In genomic region chr14:88598097-88598675, GRCh38 we compare ENCODE assay signal across 16 cellular contexts. TPM values are rescaled to one million over a fixed set of nuclear protein-coding genes. Genes with fewer than 3 reads are reported as not detected.
DNase-seq lines count a peak whose midpoint lies in the region; ATAC-seq, FAIRE-seq and TF ChIP-seq lines count a peak whose summit lies in the region.
"Had no signal": no experiment of that assay in that cellular context is flagged by ENCODE, and none has a peak within 500 bp of the region (broad histone marks: within the 10 kb centered on the region; RNA-seq: fewer than 3 reads in every experiment).

No MANE protein-coding gene starts in this region.

- H3K9me3 ChIP-seq in Caco-2 (no peaks in the 10 kb centered on the region), GM12878 (replicated peaks; ENCODE audit: control insufficient read depth, insufficient read depth, low read length) (no peaks in the 10 kb centered on the region), left ventricle myocardium inferior (replicated peaks) (no peaks in the 10 kb centered on the region)

- 40% methylated on average over 2 of the region's 2 CpGs for WGBS in GM12878 (ENCODE audit: insufficient coverage, insufficient replicate concordance, low lambda C conversion rate, missing lambda C conversion rate)

- POLR2A ChIA-PET in Caco-2 (lab: Charles Lee), result no interaction called here
- POLR2A ChIA-PET in GM12878 (lab: Charles Lee), result interaction anchor here (0.5 kb wide), 1 partner anchor 534 kb away, joined by 3 read pairs; no protein-coding TSS in a partner anchor

- SMC1A ChIA-PET in GM12878 (lab: Charles Lee; ENCODE audit: uncharacterized antibody, unreplicated experiment), result interaction anchor here (0.5 to 2.2 kb wide), 3 partner anchors 13 to 114 kb away, joined by 3 to 7 read pairs (median 4); no protein-coding TSS in a partner anchor

- H3K4me1 Mint-ChIP-seq in Caco-2 (ENCODE audit: low read depth, unreplicated experiment) (peaks cover 11% of the 10 kb centered on the region), progenitor cell of endocrine pancreas (ENCODE audit: low read depth) (peaks cover 5% of the 10 kb centered on the region)

- no peaks in the 10 kb centered on the region for H3K27me3 ChIP-seq in Caco-2 (replicated peaks; ENCODE audit: control insufficient read depth, insufficient read depth, low read length)
- H3K27me3 ChIP-seq in GM12878 (replicated peaks in 1 of 2; ENCODE audit: control insufficient read depth in 2 of 2, insufficient read depth in 2 of 2, low read length in 1 of 2), result no peaks in the 10 kb centered on the region
- H3K27me3 ChIP-seq in left ventricle myocardium inferior (ENCODE audit: low read depth), result no peaks in the 10 kb centered on the region

- no peak overlapping the region for H3K9ac ChIP-seq in GM12878 (ENCODE audit: control insufficient read depth, insufficient read depth, low read length)

- DNase-seq in Caco-2 (no peak), GM12878 (ENCODE audit: low read depth, low spot score) (no peak), progenitor cell of endocrine pancreas (ENCODE audit: low spot score, unreplicated experiment) (no peak), NCI-H2081 treated with DMSO at 0.1 percent for 48 hours (lab: John Stamatoyannopoulos, UW) (no peak), left ventricle myocardium inferior (no peak)
- DNase-seq: Calu3, HCEC 1CT, KG1, NCI-H1436 treated with DMSO at 0.1 percent for 48 hours, NCI-H2081, NCI-H510A, NCI-H774, PC-3 had no signal

- TF ChIP-seq EP300 in GM12878 (IDR thresholded peaks at IDR 0.05; ENCODE audit: borderline replicate concordance in 1 of 2, control insufficient read depth in 1 of 2, low read depth in 2 of 2, low read length in 2 of 2), result no peak

- no peak for TF ChIP-seq RAD21 in GM12878 (IDR thresholded peaks at IDR 0.05; ENCODE audit: insufficient read depth, low read depth, low read length)

- peak; percentile 31 for ATAC-seq in GM18907 (IDR thresholded peaks at IDR 0.05; ENCODE audit: unreplicated experiment)
- ATAC-seq in GM12878, result peak; percentile 30
- ATAC-seq in HG02763 (IDR thresholded peaks at IDR 0.05; ENCODE audit: unreplicated experiment), result no peak
- ATAC-seq: PC-3 had no signal

- no peak for TF ChIP-seq POLR2A in GM12878 (IDR thresholded peaks at IDR 0.05; ENCODE audit: low read depth, low read length)

- H3K27ac ChIP-seq in GM12878 (ENCODE audit: control insufficient read depth, insufficient read depth) (peak overlapping the region; percentile 93), left ventricle myocardium inferior (replicated peaks) (no peak overlapping the region)
- H3K27ac ChIP-seq: RWPE1 had no signal

- no peaks in the 10 kb centered on the region; the same call in 1 of the 2 replicates for H4K20me1 ChIP-seq in GM12878 (ENCODE audit: control insufficient read depth, insufficient read depth)

- in situ Hi-C loops in GM12878 (cut with MboI), result no loop called here

- H3K4me3 Mint-ChIP-seq in Caco-2 (ENCODE audit: unreplicated experiment), result no peak overlapping the region
- no peak overlapping the region for H3K4me3 Mint-ChIP-seq in progenitor cell of endocrine pancreas (ENCODE audit: low read depth)

- FAIRE-seq in GM12878 (lab: Jason Lieb, UNC), result no peak

- peak overlapping the region; percentile 31 for H3K27ac Mint-ChIP-seq in Caco-2 (ENCODE audit: unreplicated experiment)
- peak overlapping the region; percentile 56 for H3K27ac Mint-ChIP-seq in progenitor cell of endocrine pancreas

- TF ChIP-seq CTCF in Caco-2 (IDR thresholded peaks at IDR 0.05; ENCODE audit: insufficient read depth in 1 of 2, low read depth in 1 of 2, low read length in 1 of 2, severe bottlenecking in 1 of 2, unreplicated experiment in 1 of 2) (no peak), GM12878 (IDR thresholded peaks at IDR 0.05 in 2 of 3, conservative IDR thresholded peaks at IDR 0.05 in 1 of 3; ENCODE audit: control insufficient read depth in 2 of 3, extremely low read depth in 1 of 3, insufficient read depth in 1 of 3, low read depth in 3 of 3, low read length in 3 of 3) (no peak), progenitor cell of endocrine pancreas (IDR thresholded peaks at IDR 0.05; ENCODE audit: unreplicated experiment) (no peak), left ventricle myocardium inferior (IDR thresholded peaks at IDR 0.05; ENCODE audit: borderline replicate concordance) (no peak)

- H3K4me3 ChIP-seq in Caco-2 (ENCODE audit: low read depth, low read length) (no peak overlapping the region), GM12878 (no peak overlapping the region), left ventricle myocardium inferior (no peak overlapping the region)

- no peaks in the 10 kb centered on the region for H3K4me1 ChIP-seq in Caco-2
- H3K4me1 ChIP-seq in GM12878 (ENCODE audit: control insufficient read depth, insufficient read depth, low read length), result peaks cover 28% of the 10 kb centered on the region
- no peaks in the 10 kb centered on the region for H3K4me1 ChIP-seq in left ventricle myocardium inferior

- peaks cover 63% of the 10 kb centered on the region for H3K36me3 Mint-ChIP-seq in Caco-2 (ENCODE audit: insufficient read depth, unreplicated experiment)
- peaks cover 47% of the 10 kb centered on the region for H3K36me3 Mint-ChIP-seq in progenitor cell of endocrine pancreas (ENCODE audit: insufficient read depth)

- intact Hi-C loops in Caco-2 (cut with micrococcal nuclease; ENCODE audit: unreplicated experiment) (no loop called here), GM12878 (cut with micrococcal nuclease; ENCODE audit: unreplicated experiment) (no loop called here), left ventricle myocardium inferior (cut with micrococcal nuclease) (no loop called here)

- CTCF ChIA-PET in Caco-2 (lab: Charles Lee), result no interaction called here
- CTCF ChIA-PET in GM12878 (lab: Yijun Ruan, JAX), result interaction anchor here (1.2 to 1.3 kb wide), 2 partner anchors 25 to 70 kb away, joined by 4 to 5 read pairs; no protein-coding TSS in a partner anchor

- no peak overlapping the region for H3K4me2 ChIP-seq in GM12878 (ENCODE audit: control insufficient read depth, insufficient read depth)

- H3K27me3 Mint-ChIP-seq in Caco-2 (ENCODE audit: insufficient read depth, unreplicated experiment), result no peaks in the 10 kb centered on the region
- no peaks in the 10 kb centered on the region for H3K27me3 Mint-ChIP-seq in progenitor cell of endocrine pancreas

- BruUV-seq in Caco-2 (replicated peaks; lab: Mats Ljungman, UMichigan) (no TSS peak), GM12878 (replicated peaks; lab: Mats Ljungman, UMichigan) (no TSS peak)

- H2AFZ ChIP-seq in GM12878 (ENCODE audit: control insufficient read depth, low read depth, low read length), result no peak overlapping the region

- H3K36me3 ChIP-seq in Caco-2 (ENCODE audit: control insufficient read depth, insufficient read depth, low read length) (peaks cover 5% of the 10 kb centered on the region), GM12878 (ENCODE audit: control insufficient read depth in 2 of 2, insufficient read depth in 2 of 2, low read length in 1 of 2) (peaks cover 8 to 11% of the 10 kb centered on the region in 2 experiments; a peak in 3 of 4 replicates), left ventricle myocardium inferior (peaks cover 69% of the 10 kb centered on the region)

- H3K79me2 ChIP-seq in GM12878 (ENCODE audit: control insufficient read depth, insufficient read depth, low read length), result no peaks in the 10 kb centered on the region

- no peaks in the 10 kb centered on the region for H3K9me3 Mint-ChIP-seq in Caco-2 (ENCODE audit: unreplicated experiment)
- H3K9me3 Mint-ChIP-seq in progenitor cell of endocrine pancreas (ENCODE audit: low read depth), result no peaks in the 10 kb centered on the region

- RAD21 ChIA-PET in GM12878 (lab: Charles Lee; ENCODE audit: unreplicated experiment), result no interaction called here

RNA-seq across cellular contexts. Expression of gene ZC3H14, which starts 35.3 kb away (rescaled TPM):
- total RNA-seq in Caco-2 (2022) (77.1 and 77.6 TPM in 2 replicates), GM12878 (2014; rRNA removed) (42.7 and 55.0 TPM in 2 replicates), GM12878 (2014; rRNA removed; fragmentation: Illumina TruSeq; extraction: Trizol) (46.5 and 56.1 TPM in 2 replicates), GM12878 (2021) (37.6 and 41.2 TPM in 2 replicates), progenitor cell of endocrine pancreas (102 and 116 TPM in 2 replicates), left ventricle myocardium inferior (44.1 TPM)
- 90.7 and 104 TPM in 2 replicates for total RNA-seq in GM12878 (2013; cell fraction: nucleolus; rRNA removed)
- polyA plus RNA-seq in GM12878 (2011; ENCODE audit: low read depth), result 36.6 TPM
- polyA plus RNA-seq in GM12878 (2011; rRNA removed) (97.1 and 99.1 TPM in 2 replicates), GM12878 (2014; fragmentation: Illumina TruSeq; extraction: Trizol) (63.0 and 76.4 TPM in 2 replicates), GM12878 (2014; fragmentation: Nextera tagmentation; extraction: Ambion mirVana) (10 to 100 TPM; 17.9 to 19.7 TPM), GM12878 (2014; rRNA removed) (27.0 and 34.5 TPM in 2 replicates), GM12878 (2016; fragmentation: Nextera tagmentation; extraction: Ambion mirVana) (10 to 100 TPM; 52.4 to 55.0 TPM)
- polyA plus RNA-seq in GM12878 (2011; cell fraction: cytosol; rRNA removed), result 69.8 and 84.5 TPM in 2 replicates
- polyA plus RNA-seq in GM12878 (2011; cell fraction: nucleus; rRNA removed), result 93.9 and 98.5 TPM in 2 replicates
- 24.0 and 31.0 TPM in 2 replicates for polyA plus RNA-seq in GM12878 (2012)
- 96.1 and 169 TPM in 2 replicates for polyA minus RNA-seq in GM12878 (2011; rRNA and poly(A)+ RNA removed)
- polyA minus RNA-seq in GM12878 (2011; cell fraction: cytosol; rRNA and poly(A)+ RNA removed), result 36.9 and 39.0 TPM in 2 replicates
- polyA minus RNA-seq in GM12878 (2011; cell fraction: nucleus; rRNA and poly(A)+ RNA removed), result 18.7 and 26.8 TPM in 2 replicates

RNA-seq across cellular contexts. Expression of gene PTPN21, which starts 43.4 kb away (rescaled TPM):
- total RNA-seq in Caco-2 (2022) (25.2 and 27.7 TPM in 2 replicates), GM12878 (2014; rRNA removed) (0.05 and 0.06 TPM in 2 replicates), GM12878 (2014; rRNA removed; fragmentation: Illumina TruSeq; extraction: Trizol) (0.04 TPM in 1 of 2 replicates, not detected in the other), GM12878 (2021) (0.08 and 0.23 TPM in 2 replicates), progenitor cell of endocrine pancreas (40.0 and 42.1 TPM in 2 replicates), left ventricle myocardium inferior (42.3 TPM)
- not detected in 2 replicates for total RNA-seq in GM12878 (2013; cell fraction: nucleolus; rRNA removed)
- polyA plus RNA-seq in GM12878 (2011; ENCODE audit: low read depth), result 0.04 TPM
- polyA plus RNA-seq in GM12878 (2011; rRNA removed) (0.01 TPM in 1 of 2 replicates, not detected in the other), GM12878 (2014; fragmentation: Illumina TruSeq; extraction: Trizol) (0.03 TPM in 2 replicates), GM12878 (2014; fragmentation: Nextera tagmentation; extraction: Ambion mirVana) (not detected), GM12878 (2014; rRNA removed) (0.04 and 0.33 TPM in 2 replicates), GM12878 (2016; fragmentation: Nextera tagmentation; extraction: Ambion mirVana) (under 1 TPM in 1 of 2 experiments, not detected in 1; 0.11 TPM)
- polyA plus RNA-seq in GM12878 (2011; cell fraction: cytosol; rRNA removed), result 0.01 and 0.05 TPM in 2 replicates
- 0.04 and 0.16 TPM in 2 replicates for polyA plus RNA-seq in GM12878 (2011; cell fraction: nucleus; rRNA removed)
- 0.11 and 0.15 TPM in 2 replicates for polyA plus RNA-seq in GM12878 (2012)
- polyA minus RNA-seq in GM12878 (2011; rRNA and poly(A)+ RNA removed), result 0.15 TPM in 1 of 2 replicates, not detected in the other
- not detected in 2 replicates for polyA minus RNA-seq in GM12878 (2011; cell fraction: cytosol; rRNA and poly(A)+ RNA removed)
- polyA minus RNA-seq in GM12878 (2011; cell fraction: nucleus; rRNA and poly(A)+ RNA removed), result 0.12 TPM in 1 of 2 replicates, not detected in the other

Comparison
In these comparisons a context has a peak if more than half of its experiments do, and no peak if none do; other contexts are left out.
1. RNA of gene PTPN21, which starts 43.4 kb away (total RNA-seq): 42.3 TPM in left ventricle myocardium inferior (single experiment), 40.0 to 42.1 TPM in progenitor cell of endocrine pancreas and 25.2 to 27.7 TPM in Caco-2; 0.04 to 0.23 TPM in GM12878; every median in the first group is over 10 times any median in the second.